In genomic region chr3:196170296-196170695, GRCh38 we compare ENCODE assay signal across 4 cellular contexts. TPM values are rescaled to one million over a fixed set of nuclear protein-coding genes. Genes with fewer than 3 reads are reported as not detected.
"Had no signal": no experiment of that assay in that cellular context is flagged by ENCODE, and none has a peak within 500 bp of the region (broad histone marks: within the 10 kb centered on the region; RNA-seq: fewer than 3 reads in every experiment).

No MANE protein-coding gene starts in this region.

RNA-seq across cellular contexts. Expression of gene ZDHHC19, which starts 40.9 kb away (rescaled TPM):
- total RNA-seq: GM23248, H4, H7, HT1080 had no signal
- polyA plus RNA-seq: GM23248 had no signal

RNA-seq across cellular contexts. Expression of gene SLC51A, which starts 46.0 kb away (rescaled TPM):
- total RNA-seq: GM23248, H4, HT1080 had no signal
